14 cellular contexts compared by ENCODE assay signal in the genomic region with DNA sequence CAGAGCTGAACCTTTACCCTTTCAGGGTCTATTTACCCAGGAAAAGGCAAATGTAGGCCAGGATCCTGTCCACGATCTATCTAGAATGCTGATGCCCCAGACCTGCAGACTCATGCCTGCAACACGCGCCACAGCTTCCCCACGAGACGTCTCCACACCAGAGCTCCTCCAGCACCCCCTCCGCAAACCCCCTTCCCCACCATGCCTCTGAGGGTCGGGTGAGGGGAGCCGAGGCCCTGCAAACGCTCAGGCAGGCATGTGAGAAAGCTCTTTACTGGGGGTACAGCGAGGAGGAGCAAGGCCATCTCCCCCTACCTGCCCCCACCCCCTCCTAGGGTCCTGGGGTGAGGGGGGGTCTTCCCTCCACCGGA. TPM values are rescaled to one million over a fixed set of nuclear protein-coding genes. Genes with fewer than 3 reads are reported as not detected.
DNase-seq lines count a peak whose midpoint lies in the region; ATAC-seq and TF ChIP-seq lines count a peak whose summit lies in the region.
"Had no signal": no experiment of that assay in that cellular context is flagged by ENCODE, and none has a peak within 500 bp of the region (broad histone marks: within the 10 kb centered on the region; RNA-seq: fewer than 3 reads in every experiment).

No MANE protein-coding gene starts in this region.

- intact Hi-C loops in esophagus squamous epithelium (cut with DNase I): no loop called here

- peaks cover 32% of the 10 kb centered on the region for H3K36me3 Mint-ChIP-seq in stimulated activated naive CD8-positive, alpha-beta T cell treated with anti-CD3 and anti-CD28 coated beads, Interleukin-15, Interleukin-2, amounts not matched to agents 100 ng/mL and 50 ng/mL, for 24 hours (ENCODE audit: low read depth)
- peaks cover 12% of the 10 kb centered on the region for H3K36me3 Mint-ChIP-seq in neural crest cell (ENCODE audit: low read depth)

- H3K27ac ChIP-seq in esophagus squamous epithelium: peak overlapping the region in 3 of 4 donors; percentile 80 to 85 (median 85)
- H3K27ac ChIP-seq: SJSA1 had no signal

- H3K4me1 Mint-ChIP-seq in stimulated activated naive CD8-positive, alpha-beta T cell treated with anti-CD3 and anti-CD28 coated beads, Interleukin-15, Interleukin-2, amounts not matched to agents 100 ng/mL and 50 ng/mL, for 24 hours (ENCODE audit: low read depth): peaks cover 9% of the 10 kb centered on the region
- no peaks in the 10 kb centered on the region for H3K4me1 Mint-ChIP-seq in neural crest cell

- H3K27me3 ChIP-seq in esophagus squamous epithelium: no peaks in the 10 kb centered on the region
- H3K27me3 ChIP-seq: ascending aorta, SJSA1 had no signal

- peak overlapping the region; percentile 33 for H3K27ac Mint-ChIP-seq in stimulated activated naive CD8-positive, alpha-beta T cell treated with anti-CD3 and anti-CD28 coated beads, Interleukin-15, Interleukin-2, amounts not matched to agents 100 ng/mL and 50 ng/mL, for 24 hours
- H3K27ac Mint-ChIP-seq in neural crest cell (ENCODE audit: unreplicated experiment): peak overlapping the region; percentile 88

- no peak for TF ChIP-seq POLR2A in esophagus squamous epithelium (IDR thresholded peaks at IDR 0.05)

- peaks cover 16 to 56% (median 35%) of the 10 kb centered on the region in 3 donors for H3K36me3 ChIP-seq in esophagus squamous epithelium

- no peaks in the 10 kb centered on the region for H3K27me3 Mint-ChIP-seq in stimulated activated naive CD8-positive, alpha-beta T cell treated with anti-CD3 and anti-CD28 coated beads, Interleukin-15, Interleukin-2, amounts not matched to agents 100 ng/mL and 50 ng/mL, for 24 hours
- no peaks in the 10 kb centered on the region for H3K27me3 Mint-ChIP-seq in neural crest cell (ENCODE audit: low read depth)

- H3K9me3 Mint-ChIP-seq in stimulated activated naive CD8-positive, alpha-beta T cell treated with anti-CD3 and anti-CD28 coated beads, Interleukin-15, Interleukin-2, amounts not matched to agents 100 ng/mL and 50 ng/mL, for 24 hours: no peaks in the 10 kb centered on the region
- no peaks in the 10 kb centered on the region for H3K9me3 Mint-ChIP-seq in neural crest cell

- peaks cover 6 to 36% (median 12%) of the 10 kb centered on the region in 3 donors for H3K4me1 ChIP-seq in esophagus squamous epithelium
- H3K4me1 ChIP-seq: ascending aorta had no signal

- no peak overlapping the region for H3K4me3 Mint-ChIP-seq in stimulated activated naive CD8-positive, alpha-beta T cell treated with anti-CD3 and anti-CD28 coated beads, Interleukin-15, Interleukin-2, amounts not matched to agents 100 ng/mL and 50 ng/mL, for 24 hours
- H3K4me3 Mint-ChIP-seq in neural crest cell: no peak overlapping the region

- no peaks in the 10 kb centered on the region for H3K9me3 ChIP-seq in esophagus squamous epithelium
- H3K9me3 ChIP-seq: ascending aorta, mucosa of descending colon, SJSA1 had no signal

- peak overlapping the region in 2 of 4 donors; percentile 83 to 87 for H3K4me3 ChIP-seq in esophagus squamous epithelium

- WGBS in esophagus squamous epithelium, 2 donors: 80% methylated on average over 9 of the region's 11 CpGs; no CpG with 5 or more reads in 1 of the 2 donors

- no peak for ATAC-seq in stimulated activated naive CD8-positive, alpha-beta T cell treated with anti-CD3 and anti-CD28 coated beads, Interleukin-15, Interleukin-2, amounts not matched to agents 100 U/mL and 50 U/mL, for 24 hours
- ATAC-seq in HG03457 (IDR thresholded peaks at IDR 0.05; ENCODE audit: unreplicated experiment): no peak
- no peak for ATAC-seq in GM21360 (IDR thresholded peaks at IDR 0.05; ENCODE audit: unreplicated experiment)
- ATAC-seq in HG03025 (IDR thresholded peaks at IDR 0.05; ENCODE audit: low FRiP score, unreplicated experiment): no peak

- TF ChIP-seq CTCF in esophagus squamous epithelium (IDR thresholded peaks at IDR 0.05) (no peak), neural crest cell (conservative IDR thresholded peaks at IDR 0.05) (no peak)

- DNase-seq in stimulated activated naive CD8-positive, alpha-beta T cell treated with anti-CD3 and anti-CD28 coated beads, Interleukin-15, Interleukin-2, amounts not matched to agents 100 U/mL and 50 U/mL, for 24 hours: no peak
- DNase-seq in esophagus squamous epithelium (lab: John Stamatoyannopoulos, UW) (no peak), neural crest cell (ENCODE audit: low read depth, low spot score) (no peak), DMS53 treated with DMSO at 0.1 percent for 48 hours (lab: John Stamatoyannopoulos, UW; ENCODE audit: unreplicated experiment) (no peak)

RNA-seq across cellular contexts. Expression of gene DYRK1B, which starts 8.9 kb away (rescaled TPM):
- total RNA-seq in esophagus squamous epithelium: 10 to 100 TPM in 1 of 4 donors, 1 to 10 TPM in 3; 3.9 to 12.6 (median 6.3) TPM
- 40.5 and 44.9 TPM in 2 replicates for total RNA-seq in neural crest cell

RNA-seq across cellular contexts. Expression of gene FBL, which starts 21.1 kb away (rescaled TPM):
- total RNA-seq in esophagus squamous epithelium: 100 to 1,000 TPM; 184 to 226 (median 193) TPM
- total RNA-seq in neural crest cell: 473 and 489 TPM in 2 replicates

RNA-seq across cellular contexts. Expression of gene LEUTX, which starts 46.4 kb away (rescaled TPM):
- total RNA-seq in esophagus squamous epithelium (not detected), neural crest cell (not detected in 2 replicates)
- total RNA-seq: activated CD8-positive, alpha-beta memory T cell treated with anti-CD3 and anti-CD28 coated beads for 36 hours; ascending aorta; fibroblast of villous mesenchyme; mucosa of descending colon; SJSA1; ureter had no signal
